Comparison of ENCODE assay signal across 25 cellular contexts in genomic region chr16:89867918-89868317, GRCh38.
"Had no signal": no experiment of that assay in that cellular context is flagged by ENCODE, and none has a peak within 500 bp of the region (broad histone marks: within the 10 kb centered on the region; RNA-seq: fewer than 3 reads in every experiment).

No MANE protein-coding gene starts in this region.

- H3K36me3 ChIP-seq: heart left ventricle, left ventricle myocardium inferior, lower lobe of right lung, pancreas, thyroid gland had no signal

- DNase-seq: dorsolateral prefrontal cortex; effector CD4-positive, alpha-beta T cell; foreskin keratinocyte; left colon; left ventricle myocardium inferior; lower lobe of right lung; natural killer cell; occipital lobe; pancreas; stimulated activated CD4-positive, alpha-beta T cell treated with anti-CD3 and anti-CD28 coated beads, Interleukin-2, amount 100 ng/mL, for 24 hours; stimulated activated CD4-positive, alpha-beta T cell treated with anti-CD3 and anti-CD28 coated beads, Interleukin-4, amount 100 ng/mL, for 24 hours; stimulated activated naive CD4-positive, alpha-beta T cell treated with Interleukin-2 at 50 U/mL for 16 hours; stomach; thyroid gland; trophoblast cell had no signal

- FAIRE-seq: colon, pancreas had no signal

- H3K27me3 ChIP-seq: dorsolateral prefrontal cortex, esophagus muscularis mucosa, foreskin keratinocyte, gastroesophageal sphincter, heart left ventricle, hepatocyte, pancreas, stomach, thyroid gland, vagina had no signal

- H3K4me2 ChIP-seq: hepatocyte, smooth muscle cell had no signal

- H2AFZ ChIP-seq: hepatocyte had no signal

- H3K4me3 ChIP-seq: dorsolateral prefrontal cortex, esophagus muscularis mucosa, gastroesophageal sphincter, heart left ventricle, hepatocyte, left ventricle myocardium inferior, lower lobe of right lung, pancreas, smooth muscle cell, stomach, thyroid gland, vagina had no signal

- H3K9me3 ChIP-seq: pancreas, thyroid gland had no signal

- ATAC-seq: foreskin keratinocyte; gastroesophageal sphincter; heart left ventricle; left colon; lower lobe of right lung; natural killer cell; pancreas; sciatic nerve; stimulated activated effector memory CD8-positive, alpha-beta T cell treated with anti-CD3 and anti-CD28 coated beads, Interleukin-12 subunit alpha, Interleukin-12 subunit beta, amount 100 ng/mL, for 72 hours had no signal

- H3K27ac ChIP-seq: dorsolateral prefrontal cortex, epithelial cell of prostate, esophagus muscularis mucosa, foreskin keratinocyte, gastroesophageal sphincter, heart left ventricle, hepatocyte, left ventricle myocardium inferior, lower lobe of right lung, pancreas, stomach, thyroid gland, vagina had no signal
